ENCODE assay signal across 1 cellular context in genomic region chr3:183478501-183478900, GRCh38.
TF ChIP-seq lines count a peak whose summit lies in the region.

No MANE protein-coding gene starts in this region.

TF ChIP-seq in K562, 482 proteins besides CTCF, POLR2A, EP300 and RAD21 (continued from another document):
- TF ChIP-seq, protein P1, sequence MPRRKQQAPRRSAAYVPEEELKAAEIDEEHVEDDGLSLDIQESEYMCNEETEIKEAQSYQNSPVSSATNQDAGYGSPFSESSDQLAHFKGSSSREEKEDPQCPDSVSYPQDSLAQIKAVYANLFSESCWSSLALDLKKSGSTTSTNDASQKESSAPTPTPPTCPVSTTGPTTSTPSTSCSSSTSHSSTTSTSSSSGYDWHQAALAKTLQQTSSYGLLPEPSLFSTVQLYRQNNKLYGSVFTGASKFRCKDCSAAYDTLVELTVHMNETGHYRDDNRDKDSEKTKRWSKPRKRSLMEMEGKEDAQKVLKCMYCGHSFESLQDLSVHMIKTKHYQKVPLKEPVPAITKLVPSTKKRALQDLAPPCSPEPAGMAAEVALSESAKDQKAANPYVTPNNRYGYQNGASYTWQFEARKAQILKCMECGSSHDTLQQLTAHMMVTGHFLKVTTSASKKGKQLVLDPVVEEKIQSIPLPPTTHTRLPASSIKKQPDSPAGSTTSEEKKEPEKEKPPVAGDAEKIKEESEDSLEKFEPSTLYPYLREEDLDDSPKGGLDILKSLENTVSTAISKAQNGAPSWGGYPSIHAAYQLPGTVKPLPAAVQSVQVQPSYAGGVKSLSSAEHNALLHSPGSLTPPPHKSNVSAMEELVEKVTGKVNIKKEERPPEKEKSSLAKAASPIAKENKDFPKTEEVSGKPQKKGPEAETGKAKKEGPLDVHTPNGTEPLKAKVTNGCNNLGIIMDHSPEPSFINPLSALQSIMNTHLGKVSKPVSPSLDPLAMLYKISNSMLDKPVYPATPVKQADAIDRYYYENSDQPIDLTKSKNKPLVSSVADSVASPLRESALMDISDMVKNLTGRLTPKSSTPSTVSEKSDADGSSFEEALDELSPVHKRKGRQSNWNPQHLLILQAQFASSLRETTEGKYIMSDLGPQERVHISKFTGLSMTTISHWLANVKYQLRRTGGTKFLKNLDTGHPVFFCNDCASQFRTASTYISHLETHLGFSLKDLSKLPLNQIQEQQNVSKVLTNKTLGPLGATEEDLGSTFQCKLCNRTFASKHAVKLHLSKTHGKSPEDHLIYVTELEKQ (CRISPR knock-in tag; IDR thresholded peaks at IDR 0.05): no peak
